ENCODE assay signal across 7 cellular contexts in the genomic region with DNA sequence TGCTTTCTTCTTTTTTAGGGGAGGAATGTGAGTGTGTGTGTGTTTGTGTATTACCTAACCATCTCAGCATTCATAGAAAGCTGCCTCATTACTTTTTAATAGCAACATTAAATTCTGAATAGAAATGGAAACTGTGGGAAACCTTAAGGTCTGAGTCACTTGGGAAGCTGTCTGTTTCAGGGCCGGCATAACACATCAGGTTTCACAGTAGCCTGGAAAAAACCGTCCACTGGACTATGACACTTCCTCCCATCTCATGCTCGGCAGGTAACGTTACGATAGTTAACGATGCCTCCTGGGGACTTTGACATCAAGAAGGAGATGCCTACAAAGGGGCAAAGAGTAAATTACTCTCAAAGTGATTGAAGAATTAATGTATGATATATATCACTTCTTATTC.
A peak's percentile ranks its signal among the peaks of the same experiment; 100 is the strongest.
DNase-seq lines count a peak whose midpoint lies in the region; ATAC-seq, FAIRE-seq and TF ChIP-seq lines count a peak whose summit lies in the region.
"Not testable (repeated sequence)": the region's sequence is repeated elsewhere in the genome, so short reads cannot be mapped to it uniquely, and the experiment has no call there.

No MANE protein-coding gene starts in this region.

- not testable (repeated sequence) for H3K9me2 ChIP-seq in SK-N-SH

- H3K9me3 ChIP-seq in IMR-90 (ENCODE audit: control insufficient read depth, insufficient read depth, low read length); SK-N-SH; mesenchymal stem cell (ENCODE audit: control insufficient read depth, low read length); small intestine (ENCODE audit: control insufficient read depth, low read depth): not testable (repeated sequence)

- WGBS in IMR-90 (ENCODE audit: extremely low coverage in 2 of 2, insufficient read length in 1 of 2), 2 experiments, result no CpG with 5 or more reads among the region's 6 CpGs
- 80% methylated on average over 6 of the region's 6 CpGs for WGBS in SK-N-SH (ENCODE audit: low lambda C conversion rate)
- 91% methylated on average over 5 of the region's 6 CpGs for WGBS in mesenchymal stem cell
- 35 to 61% (median 39%) methylated on average over 6 of the region's 6 CpGs for WGBS in small intestine, 3 donors

- not testable (repeated sequence) for H2BK120ac ChIP-seq in IMR-90 (ENCODE audit: low read depth, low read length); mesenchymal stem cell (ENCODE audit: low read depth, low read length)

- peaks cover 15% of the 10 kb centered on the region for H3K4me1 ChIP-seq in IMR-90 (ENCODE audit: control insufficient read depth, insufficient read depth, low read length)
- peaks cover 14 to 28% of the 10 kb centered on the region in 2 experiments for H3K4me1 ChIP-seq in SK-N-SH (ENCODE audit: control insufficient read depth in 1 of 2, insufficient read depth in 2 of 2, low read depth in 1 of 2, low read length in 1 of 2)
- H3K4me1 ChIP-seq in mesenchymal stem cell (ENCODE audit: control insufficient read depth, insufficient read depth, low read depth, low read length); small intestine (ENCODE audit: control insufficient read depth in 2 of 2, insufficient read depth in 1 of 2, low read depth in 1 of 2, low read length in 1 of 2): not testable (repeated sequence)

- not testable (repeated sequence) for H2BK20ac ChIP-seq in IMR-90 (ENCODE audit: low read depth, low read length)

- H3K79me1 ChIP-seq in IMR-90 (ENCODE audit: low read depth in 1 of 2, low read length in 2 of 2), result peaks cover 2 to 11% of the 10 kb centered on the region in 2 experiments; a peak in 3 of 4 replicates
- H3K79me1 ChIP-seq in mesenchymal stem cell (replicated peaks; ENCODE audit: low read length, poor library complexity, severe bottlenecking), result not testable (repeated sequence)

- DNase-seq in AG20443 (ENCODE audit: low spot score) (peak; percentile 11), IMR-90 (peak; percentile 69), astrocyte of the hippocampus (ENCODE audit: low read depth, low spot score) (peak; percentile 68), fibroblast of pulmonary artery (ENCODE audit: low read depth) (peak; percentile 11), mesenchymal stem cell (peak; percentile 49), small intestine (peak; percentile 61)
- DNase-seq in SK-N-SH, result not testable (repeated sequence)

- H3K27me3 ChIP-seq in IMR-90 (ENCODE audit: control insufficient read depth, insufficient read depth, low read length); SK-N-SH (ENCODE audit: insufficient read depth); mesenchymal stem cell (ENCODE audit: control insufficient read depth in 1 of 2, insufficient read depth in 1 of 2, low read length in 2 of 2); small intestine (ENCODE audit: control insufficient read depth in 2 of 2, insufficient read depth in 2 of 2, low read length in 2 of 2): not testable (repeated sequence)

- CTCF ChIA-PET in IMR-90 (lab: Yijun Ruan, JAX); SK-N-SH (lab: Yijun Ruan, JAX): not testable (repeated sequence)

- not testable (repeated sequence) for H3K79me2 ChIP-seq in SK-N-SH (ENCODE audit: insufficient read depth)

- H3K56ac ChIP-seq in IMR-90 (ENCODE audit: extremely low read depth, insufficient read depth, low read length), result not testable (repeated sequence)

- TF ChIP-seq EP300 in SK-N-SH (IDR thresholded peaks at IDR 0.05; ENCODE audit: borderline replicate concordance in 1 of 2, low read depth in 1 of 2, low read length in 1 of 2), result not testable (repeated sequence)

- POLR2A ChIA-PET in IMR-90 (lab: Charles Lee; ENCODE audit: unreplicated experiment); SK-N-SH (lab: Yijun Ruan, JAX): not testable (repeated sequence)

- peak overlapping the region; percentile 20; the same call in 1 of the 2 replicates for H2AK5ac ChIP-seq in IMR-90 (ENCODE audit: low read depth, low read length)
- peak overlapping the region; percentile 96 for H2AK5ac ChIP-seq in mesenchymal stem cell (ENCODE audit: low read length, severe bottlenecking)

- not testable (repeated sequence) for H3K18ac ChIP-seq in IMR-90 (ENCODE audit: low read depth, low read length); mesenchymal stem cell (ENCODE audit: low read depth in 1 of 2, low read length in 2 of 2)

- dilution Hi-C loops in IMR-90 (cut with HindIII; ENCODE audit: low sequenced_read_pairs, unreplicated experiment), result not testable (repeated sequence)

- peak overlapping the region in 1 of 2 experiments; percentile 52 for H2BK12ac ChIP-seq in mesenchymal stem cell (ENCODE audit: low read length in 2 of 2)

- not testable (repeated sequence) for H2BK15ac ChIP-seq in IMR-90 (ENCODE audit: low read depth, low read length); mesenchymal stem cell (ENCODE audit: low read depth, poor library complexity, severe bottlenecking)

- peak; percentile 25 for ATAC-seq in IMR-90 (ENCODE audit: low read depth)

- not testable (repeated sequence) for H3K14ac ChIP-seq in IMR-90 (replicated peaks; ENCODE audit: low read depth, low read length); mesenchymal stem cell (ENCODE audit: low read length in 2 of 2)

- H3K23ac ChIP-seq in IMR-90 (ENCODE audit: low read depth, low read length); mesenchymal stem cell (ENCODE audit: low read length in 2 of 2): not testable (repeated sequence)

- H3K4ac ChIP-seq in IMR-90 (ENCODE audit: low read depth, low read length), result 0 out of 2 replicates have a peak overlapping the region, but pooled peaks have one; percentile 64
- not testable (repeated sequence) for H3K4ac ChIP-seq in mesenchymal stem cell (ENCODE audit: low read depth in 1 of 2, low read length in 2 of 2)

- H3K27ac ChIP-seq in IMR-90 (ENCODE audit: insufficient read depth, low read length); small intestine (ENCODE audit: low read depth in 1 of 2, low read length in 1 of 2): not testable (repeated sequence)
- peak overlapping the region; percentile 66 to 71; a peak in 3 of 4 replicates for H3K27ac ChIP-seq in SK-N-SH (ENCODE audit: low read depth in 2 of 2, low read length in 1 of 2)
- H3K27ac ChIP-seq in mesenchymal stem cell (ENCODE audit: low read length, poor library complexity, severe bottlenecking), result peak overlapping the region; percentile 75

- not testable (repeated sequence) for H3F3A ChIP-seq in SK-N-SH (replicated peaks; ENCODE audit: insufficient read depth)

- not testable (repeated sequence) for H2BK5ac ChIP-seq in IMR-90 (ENCODE audit: low read depth, low read length, poor library complexity, severe bottlenecking); mesenchymal stem cell (ENCODE audit: low read depth, low read length, poor library complexity, severe bottlenecking)

- not testable (repeated sequence) for H3K4me3 ChIP-seq in IMR-90 (ENCODE audit: insufficient read depth, low read depth, low read length); SK-N-SH (ENCODE audit: low read depth in 2 of 2, low read length in 1 of 2); fibroblast of pulmonary artery (replicated peaks; ENCODE audit: low read depth, low read length); mesenchymal stem cell (ENCODE audit: insufficient read depth in 1 of 2, low read depth in 1 of 2, low read length in 2 of 2); small intestine (ENCODE audit: low read depth in 1 of 2, low read length in 2 of 2)

- intact Hi-C loops in IMR-90 (cut with micrococcal nuclease), result not testable (repeated sequence)

- not testable (repeated sequence) for BruUV-seq in IMR-90 (replicated peaks; lab: Mats Ljungman, UMichigan)

- H3K9ac ChIP-seq in IMR-90 (ENCODE audit: low read depth, low read length); SK-N-SH; mesenchymal stem cell (ENCODE audit: low read length): not testable (repeated sequence)

- H4K20me1 ChIP-seq in IMR-90 (ENCODE audit: insufficient read depth, low read length) (peaks cover 10% of the 10 kb centered on the region; the same call in 1 of the 2 replicates), SK-N-SH (ENCODE audit: insufficient read depth) (peaks cover 16% of the 10 kb centered on the region; the same call in 1 of the 2 replicates)

- not testable (repeated sequence) for H3K4me2 ChIP-seq in IMR-90 (ENCODE audit: low read depth, low read length); SK-N-SH; mesenchymal stem cell (ENCODE audit: low read length, poor library complexity, severe bottlenecking)

- H2AFZ ChIP-seq in IMR-90 (replicated peaks; ENCODE audit: low read length, poor library complexity); SK-N-SH (ENCODE audit: low read depth); mesenchymal stem cell (ENCODE audit: low read depth, low read length): not testable (repeated sequence)

- H2AK9ac ChIP-seq in IMR-90 (replicated peaks; ENCODE audit: low read depth, low read length, poor library complexity), result not testable (repeated sequence)

- not testable (repeated sequence) for TF ChIP-seq RAD21 in IMR-90 (IDR thresholded peaks at IDR 0.05; ENCODE audit: low read length); SK-N-SH (IDR thresholded peaks at IDR 0.05; ENCODE audit: low read length)

- H3K36me3 ChIP-seq in IMR-90 (ENCODE audit: control insufficient read depth, insufficient read depth, low read length); SK-N-SH (replicated peaks in 1 of 2; ENCODE audit: control insufficient read depth in 1 of 2, insufficient read depth in 2 of 2, low read length in 1 of 2); small intestine (ENCODE audit: control insufficient read depth in 2 of 2, insufficient read depth in 2 of 2, low read length in 2 of 2): not testable (repeated sequence)
- H3K36me3 ChIP-seq in mesenchymal stem cell (ENCODE audit: control insufficient read depth in 1 of 2, insufficient read depth in 2 of 2, low read depth in 1 of 2, low read length in 2 of 2), result peaks cover 0 to 25% of the 10 kb centered on the region in 2 experiments

- not testable (repeated sequence) for H4K91ac ChIP-seq in IMR-90 (ENCODE audit: insufficient read depth, low read depth, low read length); mesenchymal stem cell (ENCODE audit: low read length)

- FAIRE-seq in small intestine (lab: Jason Lieb, UNC), result not testable (repeated sequence)

- in situ Hi-C loops in IMR-90 (cut with MboI; ENCODE audit: low sequenced_read_pairs), result not testable (repeated sequence)

- not testable (repeated sequence) for TF ChIP-seq POLR2A in IMR-90 (IDR thresholded peaks at IDR 0.05; ENCODE audit: low read depth, low read length)

- H4K5ac ChIP-seq in IMR-90 (ENCODE audit: low read depth, low read length), result not testable (repeated sequence)

- peaks cover 14% of the 10 kb centered on the region; the same call in 1 of the 2 replicates for H3K9me1 ChIP-seq in IMR-90 (ENCODE audit: insufficient read depth, low read length)

- TF ChIP-seq CTCF in IMR-90 (conservative IDR thresholded peaks at IDR 0.05; ENCODE audit: low read depth, low read length); SK-N-SH (IDR thresholded peaks at IDR 0.05); fibroblast of pulmonary artery (IDR thresholded peaks at IDR 0.05; ENCODE audit: low read length, missing control alignments): not testable (repeated sequence)

- not testable (repeated sequence) for H4K8ac ChIP-seq in IMR-90 (ENCODE audit: low read depth in 2 of 2, low read length in 2 of 2); mesenchymal stem cell (ENCODE audit: low read length)
